ENCODE assay signal across 8 cellular contexts in genomic region chr19:1255186-1256161, GRCh38. TPM values are rescaled to one million over a fixed set of nuclear protein-coding genes. Genes with fewer than 3 reads are reported as not detected.
DNase-seq lines count a peak whose midpoint lies in the region; ATAC-seq and TF ChIP-seq lines count a peak whose summit lies in the region.

No MANE protein-coding gene starts in this region.

- no peak for DNase-seq in RWPE2 (ENCODE audit: low spot score)
- DNase-seq in globus pallidus (ENCODE audit: low spot score), result peak; percentile 93
- no peak for DNase-seq in progenitor cell of endocrine pancreas (ENCODE audit: low spot score, unreplicated experiment)
- DNase-seq in GDM1 (lab: John Stamatoyannopoulos, UW), result no peak
- DNase-seq in NCI-H2107 treated with DMSO at 0.1 percent for 48 hours (lab: John Stamatoyannopoulos, UW; ENCODE audit: unreplicated experiment), result no peak
- no peak for DNase-seq in AG08395 (ENCODE audit: low spot score)
- DNase-seq in NCI-H524 (lab: John Stamatoyannopoulos, UW), result no peak

- TF ChIP-seq CTCF in RWPE2 (IDR thresholded peaks at IDR 0.05; ENCODE audit: poor library complexity, severe bottlenecking) (no peak), progenitor cell of endocrine pancreas (IDR thresholded peaks at IDR 0.05; ENCODE audit: unreplicated experiment) (no peak)

- H3K4me1 Mint-ChIP-seq in progenitor cell of endocrine pancreas (ENCODE audit: low read depth), result peaks cover 23% of the 10 kb centered on the region

- H3K9ac ChIP-seq in BLaER1, result peak overlapping the region; percentile 69

- H3K36me3 Mint-ChIP-seq in progenitor cell of endocrine pancreas (ENCODE audit: insufficient read depth), result peaks cover 19% of the 10 kb centered on the region

- H3K27ac ChIP-seq in BLaER1 (peak overlapping the region; percentile 73), RWPE2 (ENCODE audit: poor library complexity, severe bottlenecking) (peak overlapping the region; percentile 97)

- H4K20me1 ChIP-seq in BLaER1, result peaks cover 90% of the 10 kb centered on the region

- H3K4me2 ChIP-seq in BLaER1, result peak overlapping the region; percentile 100

- no peak overlapping the region for H3K4me3 Mint-ChIP-seq in progenitor cell of endocrine pancreas (ENCODE audit: low read depth)

- H3K4me1 ChIP-seq in BLaER1 (peaks cover 72% of the 10 kb centered on the region), RWPE2 (ENCODE audit: insufficient read depth, poor library complexity, severe bottlenecking) (peaks cover 40% of the 10 kb centered on the region)

- H3K27me3 Mint-ChIP-seq in progenitor cell of endocrine pancreas, result no peaks in the 10 kb centered on the region

- no peaks in the 10 kb centered on the region for H3K9me3 Mint-ChIP-seq in progenitor cell of endocrine pancreas (ENCODE audit: low read depth)

- peaks cover 58% of the 10 kb centered on the region for H3K36me3 ChIP-seq in BLaER1
- peaks cover 69% of the 10 kb centered on the region for H3K36me3 ChIP-seq in RWPE2 (ENCODE audit: low read depth)

- H3K27me3 ChIP-seq in BLaER1, result no peaks in the 10 kb centered on the region
- H3K27me3 ChIP-seq in RWPE2 (ENCODE audit: insufficient read depth, poor library complexity, severe bottlenecking), result no peaks in the 10 kb centered on the region

- ATAC-seq in RWPE2 (ENCODE audit: low read depth), result no peak

- H3K9me3 ChIP-seq in BLaER1 (no peaks in the 10 kb centered on the region), RWPE2 (ENCODE audit: severe bottlenecking) (no peaks in the 10 kb centered on the region)

- peak overlapping the region; percentile 33 for H3K27ac Mint-ChIP-seq in progenitor cell of endocrine pancreas

- peak overlapping the region; percentile 55 for H3K4me3 ChIP-seq in BLaER1
- H3K4me3 ChIP-seq in RWPE2 (ENCODE audit: severe bottlenecking), result no peak overlapping the region

RNA-seq across cellular contexts. Expression of gene MIDN, which starts 7.1 kb away (rescaled TPM):
- 187 and 193 TPM in 2 replicates for total RNA-seq in progenitor cell of endocrine pancreas

RNA-seq across cellular contexts. Expression of gene CIRBP, which starts 13.7 kb away (rescaled TPM):
- total RNA-seq in progenitor cell of endocrine pancreas, result 462 and 465 TPM in 2 replicates

RNA-seq across cellular contexts. Expression of gene ATP5F1D, which starts 13.9 kb away (rescaled TPM):
- 107 and 117 TPM in 2 replicates for total RNA-seq in progenitor cell of endocrine pancreas

RNA-seq across cellular contexts. Expression of gene CBARP, which starts 17.7 kb away (rescaled TPM):
- 12.4 and 13.0 TPM in 2 replicates for total RNA-seq in progenitor cell of endocrine pancreas

RNA-seq across cellular contexts. Expression of gene FAM174C, which starts 19.9 kb away (rescaled TPM):
- total RNA-seq in progenitor cell of endocrine pancreas, result 30.0 and 31.8 TPM in 2 replicates
